Comparison of ENCODE assay signal across 16 cellular contexts in the genomic region with DNA sequence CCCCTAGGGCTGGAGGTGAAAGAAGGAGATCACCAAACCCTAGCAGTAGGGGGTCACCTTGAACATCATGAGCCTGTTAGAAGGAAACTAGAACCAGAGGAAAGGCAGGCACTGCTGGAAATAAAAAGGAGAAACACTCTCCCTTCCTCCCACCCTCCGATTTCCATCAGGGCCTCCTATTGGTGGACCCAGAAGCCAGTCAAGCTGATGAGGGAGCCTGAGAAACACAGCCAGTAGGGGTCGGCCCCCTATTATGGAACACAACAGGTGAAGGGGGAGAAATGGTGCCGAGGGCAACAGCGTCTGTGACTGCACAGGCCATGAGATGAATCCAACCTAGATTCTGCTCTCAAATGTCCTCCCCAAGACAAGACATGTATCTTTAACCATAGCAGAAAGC.
"Had no signal": no experiment of that assay in that cellular context is flagged by ENCODE, and none has a peak within 500 bp of the region (broad histone marks: within the 10 kb centered on the region; RNA-seq: fewer than 3 reads in every experiment).

No MANE protein-coding gene starts in this region.

- H3K27me3 ChIP-seq: pancreas had no signal

- H3K9me3 ChIP-seq: gastroesophageal sphincter, pancreas, thoracic aorta had no signal

- H3K36me3 Mint-ChIP-seq: activated naive CD8-positive, alpha-beta T cell; brain; mesothelial cell of epicardium had no signal

- DNase-seq: activated B cell treated with CpG ODN at 0.5 μM for 24 hours; activated CD4-positive, alpha-beta T cell treated with anti-CD3 and anti-CD28 coated beads, Interleukin-2, amount 10 ng/mL, durations not matched to agents 24 days and 14 days; amygdala; cortex of kidney; effector memory CD4-positive, alpha-beta T cell; kidney glomerular epithelial cell; pancreas; stimulated activated CD4-positive, alpha-beta T cell treated with anti-CD3 and anti-CD28 coated beads, Interleukin-4, amount 100 ng/mL, for 4 hours; stimulated activated naive CD8-positive, alpha-beta T cell treated with anti-CD3 and anti-CD28 coated beads, Interleukin-15, amount 100 ng/mL, for 72 hours had no signal

- H3K4me3 ChIP-seq: gastroesophageal sphincter, pancreas, thoracic aorta had no signal

- H3K4me3 Mint-ChIP-seq: activated B cell treated with CpG ODN at 0.5 μM for 24 hours; activated CD4-positive, alpha-beta T cell treated with anti-CD3 and anti-CD28 coated beads, Interleukin-2, amount 10 ng/mL, durations not matched to agents 24 days and 14 days; activated naive CD8-positive, alpha-beta T cell; brain; central memory CD8-positive, alpha-beta T cell; mesothelial cell of epicardium; neural crest cell; stimulated activated naive CD8-positive, alpha-beta T cell treated with anti-CD3 and anti-CD28 coated beads, Interleukin-15, amount 100 ng/mL, for 72 hours had no signal

- H3K36me3 ChIP-seq: gastroesophageal sphincter, pancreas, thoracic aorta had no signal

- H3K9me3 Mint-ChIP-seq: activated B cell treated with CpG ODN at 0.5 μM for 24 hours; activated CD4-positive, alpha-beta T cell treated with anti-CD3 and anti-CD28 coated beads, Interleukin-2, amount 10 ng/mL, durations not matched to agents 24 days and 14 days; brain; central memory CD8-positive, alpha-beta T cell; mesothelial cell of epicardium; stimulated activated naive CD8-positive, alpha-beta T cell treated with anti-CD3 and anti-CD28 coated beads, Interleukin-15, amount 100 ng/mL, for 72 hours had no signal

- H3K4me1 ChIP-seq: gastroesophageal sphincter, pancreas had no signal

- H3K4me1 Mint-ChIP-seq: activated B cell treated with CpG ODN at 0.5 μM for 24 hours; activated CD4-positive, alpha-beta T cell treated with anti-CD3 and anti-CD28 coated beads, Interleukin-2, amount 10 ng/mL, durations not matched to agents 24 days and 14 days; central memory CD8-positive, alpha-beta T cell; mesothelial cell of epicardium; stimulated activated naive CD8-positive, alpha-beta T cell treated with anti-CD3 and anti-CD28 coated beads, Interleukin-15, amount 100 ng/mL, for 72 hours had no signal

- H3K27ac Mint-ChIP-seq: activated B cell treated with CpG ODN at 0.5 μM for 24 hours; activated CD4-positive, alpha-beta T cell treated with anti-CD3 and anti-CD28 coated beads, Interleukin-2, amount 10 ng/mL, durations not matched to agents 24 days and 14 days; activated naive CD8-positive, alpha-beta T cell; brain; mesothelial cell of epicardium; stimulated activated naive CD8-positive, alpha-beta T cell treated with anti-CD3 and anti-CD28 coated beads, Interleukin-15, amount 100 ng/mL, for 72 hours had no signal

- H3K27ac ChIP-seq: gastroesophageal sphincter, pancreas, thoracic aorta had no signal

- H3K27me3 Mint-ChIP-seq: activated naive CD8-positive, alpha-beta T cell had no signal
